Comparison of ENCODE assay signal across 30 cellular contexts in the genomic region with DNA sequence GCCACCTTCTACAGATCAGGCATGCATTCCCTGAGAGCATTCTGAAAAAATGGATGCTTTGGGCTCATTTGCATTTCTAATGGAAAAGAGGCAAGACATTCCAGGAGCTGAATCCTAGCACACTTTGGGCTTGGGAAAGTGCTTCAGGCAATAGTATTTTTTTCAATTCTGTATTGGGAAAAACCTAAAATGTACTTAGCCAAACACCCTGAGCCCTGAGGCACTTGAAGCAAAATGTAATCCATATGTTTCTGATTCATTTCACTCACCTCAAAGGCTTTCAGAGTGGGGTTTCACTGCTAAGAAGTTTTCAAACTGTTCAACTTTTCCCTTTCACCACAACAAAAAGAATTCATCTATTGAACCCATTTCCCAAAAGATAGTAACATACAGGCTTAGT.
"Had no signal": no experiment of that assay in that cellular context is flagged by ENCODE, and none has a peak within 500 bp of the region (broad histone marks: within the 10 kb centered on the region; RNA-seq: fewer than 3 reads in every experiment).

No MANE protein-coding gene starts in this region.

- H3K36me3 ChIP-seq: brain microvascular endothelial cell, gastrocnemius medialis, heart left ventricle, WERI-Rb-1 had no signal

- H3K27ac ChIP-seq: brain microvascular endothelial cell, coronary artery, dorsolateral prefrontal cortex, foreskin keratinocyte, gastrocnemius medialis, heart left ventricle, hepatocyte, WERI-Rb-1 had no signal

- DNase-seq: activated CD4-positive, alpha-beta memory T cell treated with anti-CD3 and anti-CD28 coated beads, Interleukin-2, amount 10 ng/mL, durations not matched to agents 7 days and 5 days; activated CD4-positive, alpha-beta T cell treated with anti-CD3 and anti-CD28 coated beads for 1 hour; activated CD4-positive, alpha-beta T cell treated with anti-CD3 and anti-CD28 coated beads for 4 hours; activated CD4-positive, alpha-beta T cell treated with anti-CD3 and anti-CD28 coated beads, Interleukin-2, amount 10 ng/mL, durations not matched to agents 7 days and 5 days; activated CD4-positive, alpha-beta T cell treated with anti-CD3 and anti-CD28 coated beads, Interleukin-2, amount 50 U/mL, for 4 hours; activated CD4-positive, CD25-positive, alpha-beta regulatory T cell; activated CD8-positive, alpha-beta memory T cell treated with anti-CD3 and anti-CD28 coated beads, Interleukin-2, amount 50 U/mL, for 48 hours; activated effector memory CD4-positive, alpha-beta T cell treated with Interleukin-2 at 50 U/mL for 16 hours; activated gamma-delta T cell treated with Interleukin-2 at 50 U/mL for 16 hours; activated naive CD4-positive, alpha-beta T cell treated with anti-CD3 and anti-CD28 coated beads, Interleukin-2, amount 50 U/mL, for 16 hours; activated naive CD4-positive, alpha-beta T cell treated with Interleukin-2 at 50 U/mL for 16 hours; activated T-cell treated with anti-CD3 and anti-CD28 coated beads for 4 hours; activated T-cell treated with anti-CD3 and anti-CD28 coated beads, Interleukin-2, amount 50 U/mL, for 24 hours; amniotic stem cell; anterior cingulate cortex; brain microvascular endothelial cell; dorsolateral prefrontal cortex; effector memory CD4-positive, alpha-beta T cell; endodermal cell; gastrocnemius medialis; glutamatergic neuron; heart left ventricle; T-helper 17 cell; T1000; WERI-Rb-1 had no signal

- H3K4me3 ChIP-seq: coronary artery, dorsolateral prefrontal cortex, gastrocnemius medialis, heart left ventricle, hepatocyte had no signal

- H3K4me1 ChIP-seq: foreskin keratinocyte, gastrocnemius medialis, heart left ventricle had no signal

- ATAC-seq: activated T-helper 17 cell treated with anti-CD3 and anti-CD28 coated beads, Interleukin-2, amount 50 U/mL, for 72 hours; esophagus mucosa; foreskin keratinocyte; gastrocnemius medialis; heart left ventricle; T-helper 17 cell had no signal

- H3K27me3 ChIP-seq: brain microvascular endothelial cell, foreskin keratinocyte, hepatocyte had no signal
